Comparison of ENCODE assay signal across 12 cellular contexts in genomic region chr13:75798353-75799245, GRCh38.
DNase-seq lines count a peak whose midpoint lies in the region; ATAC-seq, FAIRE-seq and TF ChIP-seq lines count a peak whose summit lies in the region.
"Had no signal": no experiment of that assay in that cellular context is flagged by ENCODE, and none has a peak within 500 bp of the region (broad histone marks: within the 10 kb centered on the region; RNA-seq: fewer than 3 reads in every experiment).

No MANE protein-coding gene starts in this region.

- 17 to 59% (median 34%) methylated on average over 7 of the region's 7 CpGs for WGBS in small intestine, 3 donors

- H4K20me1 ChIP-seq in PC-3 (ENCODE audit: low read length), result no peaks in the 10 kb centered on the region

- peak overlapping the region; percentile 13 to 18 for H3K4me3 Mint-ChIP-seq in activated T-cell treated with anti-CD3 and anti-CD28 coated beads, Interleukin-2, amount 50 U/mL, for 72 hours
- H3K4me3 Mint-ChIP-seq: WTC11 had no signal

- peaks cover 8% of the 10 kb centered on the region for H3F3A ChIP-seq in PC-3 (ENCODE audit: low read length, unreplicated experiment)

- POLR2A ChIA-PET in PC-3 (lab: Charles Lee; ENCODE audit: unreplicated experiment), result no interaction called here

- H3K9me3 ChIP-seq in PC-3 (ENCODE audit: low read length) (no peaks in the 10 kb centered on the region), small intestine (ENCODE audit: control insufficient read depth, low read depth) (no peaks in the 10 kb centered on the region)
- H3K9me3 ChIP-seq: lower lobe of right lung had no signal

- intact Hi-C loops in PC-3 (cut with micrococcal nuclease), result loop anchor here (1.0 to 5.0 kb wide), 4 partner anchors 36 to 107 kb away; no protein-coding TSS in a partner anchor
- intact Hi-C loops in sciatic nerve (cut with DNase I), result no loop called here

- BruUV-seq in PC-3 (replicated peaks; lab: Mats Ljungman, UMichigan), result TSS peak; percentile 12

- H3K9ac ChIP-seq in PC-3 (ENCODE audit: low read length), result peak overlapping the region; percentile 42; the same call in 1 of the 2 replicates

- H3K4me3 ChIP-seq in PC-3 (ENCODE audit: low read length), result no peak overlapping the region
- no peak overlapping the region for H3K4me3 ChIP-seq in small intestine (ENCODE audit: low read depth in 1 of 2, low read length in 2 of 2)
- H3K4me3 ChIP-seq: lower lobe of right lung had no signal

- peak; percentile 5 to 14 for DNase-seq in activated T-cell treated with anti-CD3 and anti-CD28 coated beads, Interleukin-2, amount 50 U/mL, for 72 hours
- DNase-seq in activated T-cell treated with anti-CD3 and anti-CD28 coated beads, Interleukin-2, amount 50 U/mL, for 48 hours, result no peak
- DNase-seq in PC-3, result peak; percentile 85
- peak; percentile 37 for DNase-seq in dermis blood vessel endothelial cell
- peak; percentile 92 for DNase-seq in small intestine
- no peak for DNase-seq in activated effector memory CD4-positive, alpha-beta T cell treated with anti-CD3 and anti-CD28 coated beads, Interleukin-2, amount 50 U/mL, for 16 hours
- no peak for DNase-seq in NCI-H446 treated with DMSO at 0.1 percent for 48 hours (lab: John Stamatoyannopoulos, UW)
- no peak for DNase-seq in sciatic nerve (ENCODE audit: low spot score)
- DNase-seq: amniotic stem cell, lower lobe of right lung, NCI-H1930 had no signal

- H3K9me2 ChIP-seq in PC-3 (replicated peaks; ENCODE audit: low read length), result no peaks in the 10 kb centered on the region

- no peak for FAIRE-seq in small intestine (lab: Jason Lieb, UNC)

- peaks cover 46% of the 10 kb centered on the region for H3K4me1 ChIP-seq in PC-3 (ENCODE audit: insufficient read depth, low read length)
- H3K4me1 ChIP-seq in small intestine (ENCODE audit: control insufficient read depth in 2 of 2, insufficient read depth in 1 of 2, low read depth in 1 of 2, low read length in 1 of 2), result peaks cover 4 to 9% of the 10 kb centered on the region in 2 donors

- H3K36me3 Mint-ChIP-seq in activated T-cell treated with anti-CD3 and anti-CD28 coated beads, Interleukin-2, amount 50 U/mL, for 72 hours (ENCODE audit: insufficient read depth in 2 of 2), result peaks cover 0 to 6% of the 10 kb centered on the region in 2 donors
- H3K36me3 Mint-ChIP-seq: WTC11 had no signal

- TF ChIP-seq CTCF in PC-3 (conservative IDR thresholded peaks at IDR 0.05; ENCODE audit: low read depth, low read length), result no peak

- H3K79me2 ChIP-seq in PC-3 (ENCODE audit: low read length), result peaks cover 11% of the 10 kb centered on the region

- ATAC-seq in activated T-cell treated with anti-CD3 and anti-CD28 coated beads, Interleukin-2, amount 50 U/mL, for 72 hours (replicated peaks in 1 of 2), result peak; percentile 80 to 89
- ATAC-seq in PC-3, result peak; percentile 83
- ATAC-seq in sciatic nerve, result no peak
- ATAC-seq: WTC11 had no signal

- H3K4me2 ChIP-seq in PC-3 (ENCODE audit: low read length), result peak overlapping the region; percentile 27

- no peaks in the 10 kb centered on the region for H3K27me3 Mint-ChIP-seq in activated T-cell treated with anti-CD3 and anti-CD28 coated beads, Interleukin-2, amount 50 U/mL, for 72 hours (ENCODE audit: low read depth)

- no peak overlapping the region for H3K27ac Mint-ChIP-seq in activated T-cell treated with anti-CD3 and anti-CD28 coated beads, Interleukin-2, amount 50 U/mL, for 72 hours
- H3K27ac Mint-ChIP-seq: WTC11 had no signal

- CTCF ChIA-PET in PC-3 (lab: Charles Lee), result no interaction called here

- H3K4me1 Mint-ChIP-seq in activated T-cell treated with anti-CD3 and anti-CD28 coated beads, Interleukin-2, amount 50 U/mL, for 72 hours (ENCODE audit: low read depth), result peaks cover 69% of the 10 kb centered on the region

- peak overlapping the region; percentile 89 for H3K27ac ChIP-seq in PC-3 (ENCODE audit: low read length)
- H3K27ac ChIP-seq in small intestine (ENCODE audit: low read depth in 1 of 2, low read length in 1 of 2), result peak overlapping the region; percentile 3 to 82
- H3K27ac ChIP-seq: lower lobe of right lung had no signal

- peaks cover 25% of the 10 kb centered on the region for H3K36me3 ChIP-seq in PC-3 (ENCODE audit: low read depth, low read length)
- H3K36me3 ChIP-seq in small intestine (ENCODE audit: control insufficient read depth in 2 of 2, insufficient read depth in 2 of 2, low read length in 2 of 2), result peaks cover 0 to 19% of the 10 kb centered on the region in 2 donors

- no peaks in the 10 kb centered on the region for H3K27me3 ChIP-seq in PC-3 (ENCODE audit: low read length)
- no peaks in the 10 kb centered on the region for H3K27me3 ChIP-seq in small intestine (ENCODE audit: control insufficient read depth in 2 of 2, insufficient read depth in 2 of 2, low read length in 2 of 2)

- H2AFZ ChIP-seq in PC-3 (ENCODE audit: low read length), result no peak overlapping the region

- no peaks in the 10 kb centered on the region for H3K9me3 Mint-ChIP-seq in activated T-cell treated with anti-CD3 and anti-CD28 coated beads, Interleukin-2, amount 50 U/mL, for 72 hours

Comparison
In these comparisons a context has a peak if more than half of its experiments do, and no peak if none do; other contexts are left out.
1. DNase-seq: peak in activated T-cell treated with anti-CD3 and anti-CD28 coated beads, Interleukin-2, amount 50 U/mL, for 72 hours (2 of 2), PC-3 (single experiment), dermis blood vessel endothelial cell (single experiment) and small intestine (single experiment); none in activated T-cell treated with anti-CD3 and anti-CD28 coated beads, Interleukin-2, amount 50 U/mL, for 48 hours (0 of 2), activated effector memory CD4-positive, alpha-beta T cell treated with anti-CD3 and anti-CD28 coated beads, Interleukin-2, amount 50 U/mL, for 16 hours (single experiment), NCI-H446 treated with DMSO at 0.1 percent for 48 hours (single experiment) and sciatic nerve (single experiment).